In genomic region chr5:4079881-4080280, GRCh38 we compare ENCODE assay signal across 17 cellular contexts.
DNase-seq lines count a peak whose midpoint lies in the region; ATAC-seq and TF ChIP-seq lines count a peak whose summit lies in the region.
"Had no signal": no experiment of that assay in that cellular context is flagged by ENCODE, and none has a peak within 500 bp of the region (broad histone marks: within the 10 kb centered on the region; RNA-seq: fewer than 3 reads in every experiment).

No MANE protein-coding gene starts in this region.

- TF ChIP-seq CTCF in mammary epithelial cell (conservative IDR thresholded peaks at IDR 0.05 in 1 of 2, IDR thresholded peaks at IDR 0.05 in 1 of 2; ENCODE audit: extremely low read depth in 1 of 2, insufficient read depth in 1 of 2, low read depth in 1 of 2, low read length in 2 of 2) (no peak), MCF 10A (IDR thresholded peaks at IDR 0.05; ENCODE audit: unreplicated experiment) (no peak), nephron progenitor cell (IDR thresholded peaks at IDR 0.05) (no peak), GM23338 (conservative IDR thresholded peaks at IDR 0.05; ENCODE audit: low read depth in 2 of 2) (no peak)

- H3K27ac ChIP-seq in mammary epithelial cell (ENCODE audit: insufficient read depth, low read depth, low read length) (no peak overlapping the region), GM23338 (ENCODE audit: low read depth) (no peak overlapping the region)
- H3K27ac ChIP-seq: 22Rv1, KMS-11 had no signal

- in situ Hi-C loops in mammary epithelial cell (cut with MboI; ENCODE audit: low sequenced_read_pairs in 2 of 2): loop anchor here (10.0 to 25.0 kb wide), 2 partner anchors 465 to 468 kb away; no protein-coding TSS in a partner anchor

- no peaks in the 10 kb centered on the region for H3F3A ChIP-seq in GM23338 (replicated peaks; ENCODE audit: low read depth)

- POLR2A ChIA-PET in MCF 10A (lab: Yijun Ruan, JAX): interaction anchor here (0.9 kb wide), 1 partner anchor 12 kb away, joined by 3 read pairs; no protein-coding TSS in a partner anchor

- no peaks in the 10 kb centered on the region for H3K27me3 Mint-ChIP-seq in MCF 10A (ENCODE audit: insufficient read depth, unreplicated experiment)
- H3K27me3 Mint-ChIP-seq in nephron progenitor cell (ENCODE audit: low read depth, poor library complexity): peaks cover 7% of the 10 kb centered on the region
- H3K27me3 Mint-ChIP-seq in GM23338 (ENCODE audit: insufficient read depth, low read depth, poor library complexity): peaks cover 8% of the 10 kb centered on the region

- H3K27me3 ChIP-seq in mammary epithelial cell (ENCODE audit: insufficient read depth, low read length): no peaks in the 10 kb centered on the region
- no peaks in the 10 kb centered on the region for H3K27me3 ChIP-seq in GM23338 (ENCODE audit: insufficient read depth)

- no peak for ATAC-seq in HG03378 (IDR thresholded peaks at IDR 0.05; ENCODE audit: unreplicated experiment)
- no peak for ATAC-seq in GM23338
- ATAC-seq in GM19035 (IDR thresholded peaks at IDR 0.05; ENCODE audit: unreplicated experiment): no peak
- ATAC-seq in GM18873 (IDR thresholded peaks at IDR 0.05; ENCODE audit: low FRiP score, unreplicated experiment): no peak
- ATAC-seq: HepG2 had no signal

- H4K20me1 ChIP-seq in mammary epithelial cell (ENCODE audit: insufficient read depth, low read length): no peaks in the 10 kb centered on the region
- H4K20me1 ChIP-seq in GM23338 (replicated peaks; ENCODE audit: insufficient read depth): no peaks in the 10 kb centered on the region

- BruUV-seq in mammary epithelial cell (replicated peaks; lab: Mats Ljungman, UMichigan) (no TSS peak), MCF 10A (replicated peaks; lab: Mats Ljungman, UMichigan) (no TSS peak)

- dilution Hi-C loops in mammary epithelial cell (cut with HindIII; ENCODE audit: low sequenced_read_pairs): no loop called here

- H3K4me2 ChIP-seq in mammary epithelial cell (ENCODE audit: insufficient read depth, low read depth, low read length) (peak overlapping the region; percentile 30), GM23338 (no peak overlapping the region)
- H3K4me2 ChIP-seq: KMS-11 had no signal

- H2AFZ ChIP-seq in mammary epithelial cell (ENCODE audit: low read depth, low read length): peak overlapping the region; percentile 51
- H2AFZ ChIP-seq in GM23338: no peak overlapping the region

- H3K4me1 Mint-ChIP-seq in MCF 10A (ENCODE audit: insufficient read depth, unreplicated experiment) (peaks cover 6% of the 10 kb centered on the region), nephron progenitor cell (peaks cover 32% of the 10 kb centered on the region), GM23338 (peaks cover 4% of the 10 kb centered on the region; the same call in 1 of the 3 replicates)
- H3K4me1 Mint-ChIP-seq: CD14-positive monocyte; CD8-positive, alpha-beta memory T cell had no signal

- H3K4me3 Mint-ChIP-seq in MCF 10A (ENCODE audit: unreplicated experiment) (no peak overlapping the region), nephron progenitor cell (no peak overlapping the region), GM23338 (no peak overlapping the region)
- H3K4me3 Mint-ChIP-seq: CD14-positive monocyte; CD8-positive, alpha-beta memory T cell; HFFc6 had no signal

- H3K4me1 ChIP-seq in mammary epithelial cell (ENCODE audit: insufficient read depth, low read length) (peaks cover 42% of the 10 kb centered on the region), GM23338 (ENCODE audit: insufficient read depth) (no peaks in the 10 kb centered on the region)

- 36% methylated on average over 1 of the region's 1 CpG for WGBS in mammary epithelial cell (ENCODE audit: low coverage, missing lambda C conversion rate)

- no peaks in the 10 kb centered on the region for H3K9me3 ChIP-seq in mammary epithelial cell (replicated peaks; ENCODE audit: insufficient read depth, low read length)

- intact Hi-C loops in mammary epithelial cell (cut with micrococcal nuclease) (loop anchor here (5.0 kb wide), 2 partner anchors 217 to 432 kb away; no protein-coding TSS in a partner anchor), MCF 10A (cut with micrococcal nuclease) (no loop called here)

- CTCF ChIA-PET in mammary epithelial cell (lab: Charles Lee; ENCODE audit: low non-redundant PET) (no interaction called here), MCF 10A (lab: Yijun Ruan, JAX) (interaction anchor here (0.7 kb wide), 1 partner anchor 1888 kb away, joined by 3 read pairs; no protein-coding TSS in a partner anchor)

- H3K36me3 Mint-ChIP-seq in MCF 10A (ENCODE audit: insufficient read depth, unreplicated experiment) (no peaks in the 10 kb centered on the region), nephron progenitor cell (ENCODE audit: low read depth) (peaks cover 5% of the 10 kb centered on the region), GM23338 (ENCODE audit: low read depth) (no peaks in the 10 kb centered on the region)
- H3K36me3 Mint-ChIP-seq: CD14-positive monocyte; CD8-positive, alpha-beta memory T cell had no signal

- no peaks in the 10 kb centered on the region for H3K36me3 ChIP-seq in mammary epithelial cell (ENCODE audit: insufficient read depth, low read length)
- H3K36me3 ChIP-seq in GM23338 (ENCODE audit: insufficient read depth): no peaks in the 10 kb centered on the region

- H3K79me2 ChIP-seq in mammary epithelial cell (ENCODE audit: insufficient read depth, low read length) (no peaks in the 10 kb centered on the region), GM23338 (replicated peaks; ENCODE audit: insufficient read depth) (no peaks in the 10 kb centered on the region)

- peak; percentile 25 for DNase-seq in mammary epithelial cell
- no peak for DNase-seq in MCF 10A (ENCODE audit: unreplicated experiment)
- DNase-seq in astrocyte of the hippocampus (ENCODE audit: low read depth, low spot score): peak; percentile 14
- DNase-seq in nephron progenitor cell: no peak
- DNase-seq in GM23338 (ENCODE audit: low spot score): no peak
- DNase-seq: CD8-positive, alpha-beta memory T cell; DMS79; EL; HCEC 1CT; HFFc6 had no signal

- H3K9ac ChIP-seq in mammary epithelial cell (ENCODE audit: insufficient read depth, low read length): no peak overlapping the region
- H3K9ac ChIP-seq: KMS-11 had no signal

- peaks cover 8% of the 10 kb centered on the region; the same call in 1 of the 2 replicates for H3K9me2 ChIP-seq in GM23338 (ENCODE audit: insufficient read depth)

- H3K27ac Mint-ChIP-seq in MCF 10A (ENCODE audit: low read depth, unreplicated experiment) (no peak overlapping the region), nephron progenitor cell (peak overlapping the region; percentile 35), GM23338 (no peak overlapping the region)
- H3K27ac Mint-ChIP-seq: CD14-positive monocyte; CD8-positive, alpha-beta memory T cell; HFFc6 had no signal

- H3K4me3 ChIP-seq in mammary epithelial cell (replicated peaks in 1 of 3; ENCODE audit: insufficient read depth in 1 of 3, low read depth in 2 of 3, low read length in 3 of 3) (no peak overlapping the region), GM23338 (no peak overlapping the region)

- peaks cover 18% of the 10 kb centered on the region for H3K9me3 Mint-ChIP-seq in MCF 10A (ENCODE audit: unreplicated experiment)
- H3K9me3 Mint-ChIP-seq in nephron progenitor cell: peaks cover 13% of the 10 kb centered on the region
- H3K9me3 Mint-ChIP-seq in GM23338: peaks cover 3% of the 10 kb centered on the region; the same call in 1 of the 3 replicates

TF ChIP-seq in GM23338, 12 proteins besides CTCF, POLR2A, EP300 and RAD21 (continues in another document):
- TF ChIP-seq EZH2phosphoT487 (IDR thresholded peaks at IDR 0.05; ENCODE audit: unreplicated experiment): no peak
- no peak for TF ChIP-seq JUNB (IDR thresholded peaks at IDR 0.05; ENCODE audit: unreplicated experiment)
- no peak for TF ChIP-seq REST (IDR thresholded peaks at IDR 0.05; ENCODE audit: unreplicated experiment)
- TF ChIP-seq ETS1 (IDR thresholded peaks at IDR 0.05): no peak
- TF ChIP-seq POLR2AphosphoS5 (IDR thresholded peaks at IDR 0.05; ENCODE audit: low read depth): no peak
- TF ChIP-seq ZNF114 (CRISPR knock-in tag; IDR thresholded peaks at IDR 0.05): no peak
- TF ChIP-seq ZNF331 (CRISPR knock-in tag; IDR thresholded peaks at IDR 0.05; ENCODE audit: low read depth): no peak
- TF ChIP-seq STAT1 (IDR thresholded peaks at IDR 0.05; ENCODE audit: unreplicated experiment): no peak
- TF ChIP-seq CREB1 (CRISPR knock-in tag; IDR thresholded peaks at IDR 0.05; ENCODE audit: low read depth): no peak

Comparison
In these comparisons a context has a peak if more than half of its experiments do, and no peak if none do; other contexts are left out.
1. DNase-seq: peak in mammary epithelial cell (single experiment) and astrocyte of the hippocampus (single experiment); none in MCF 10A (single experiment), nephron progenitor cell (single experiment) and GM23338 (single experiment).